In genomic region chr14:104689620-104690265, GRCh38 we compare ENCODE assay signal across 1 cellular context.
TF ChIP-seq lines count a peak whose summit lies in the region.

No MANE protein-coding gene starts in this region.

TF ChIP-seq in H1, 55 proteins besides CTCF, POLR2A, EP300 and RAD21 (continued from another document):
- TF ChIP-seq GABPA (IDR thresholded peaks at IDR 0.05; ENCODE audit: borderline replicate concordance, insufficient read depth, low read length): peak; percentile 23; the same call in 1 of the 2 replicates
- no peak for TF ChIP-seq EZH2 (IDR thresholded peaks at IDR 0.05; ENCODE audit: low read depth, low read length, severe bottlenecking)
- TF ChIP-seq TAF1 (IDR thresholded peaks at IDR 0.05; ENCODE audit: low read depth, low read length): 0 out of 2 replicates have a peak, but pooled peaks have one; percentile 15
- TF ChIP-seq KDM4A (IDR thresholded peaks at IDR 0.05; ENCODE audit: low read depth, low read length, severe bottlenecking): peak; percentile 74
- TF ChIP-seq SP1 (IDR thresholded peaks at IDR 0.05; ENCODE audit: low read depth, low read length): no peak
- TF ChIP-seq RBBP5 (IDR thresholded peaks at IDR 0.05; ENCODE audit: borderline replicate concordance, low read depth, low read length): no peak
